Comparison of ENCODE assay signal across 8 cellular contexts in genomic region chr11:65422633-65423515, GRCh38. TPM values are rescaled to one million over a fixed set of nuclear protein-coding genes. Genes with fewer than 3 reads are reported as not detected.
DNase-seq lines count a peak whose midpoint lies in the region; ATAC-seq and TF ChIP-seq lines count a peak whose summit lies in the region.

NEAT1 (plus strand) TSS chr11:65422798.

- H3K4me3 ChIP-seq in GM06990 (replicated peaks; ENCODE audit: low read depth, low read length) (peak within 1 kb of the TSS; percentile 74), LNCaP clone FGC (ENCODE audit: low read depth, low read length) (peak within 1 kb of the TSS; percentile 86), adrenal gland (peak within 1 kb of the TSS; percentile 64 to 84 (median 82)), heart right ventricle (peak within 1 kb of the TSS; percentile 61 to 99 (median 90)), upper lobe of left lung (peak within 1 kb of the TSS; percentile 66 to 93 (median 74))

- peaks cover 78% of the 10 kb centered on the region for H3K4me1 Mint-ChIP-seq in progenitor cell of endocrine pancreas (ENCODE audit: low read depth)

- peaks cover 39 to 53% of the 10 kb centered on the region in 2 donors for H3K4me1 ChIP-seq in adrenal gland (replicated peaks in 1 of 2)
- H3K4me1 ChIP-seq in heart right ventricle: peaks cover 19 to 57% (median 51%) of the 10 kb centered on the region in 9 donors
- peaks cover 24 to 50% (median 34%) of the 10 kb centered on the region in 4 donors for H3K4me1 ChIP-seq in upper lobe of left lung

- TF ChIP-seq POLR2A in adrenal gland (IDR thresholded peaks at IDR 0.05) (peak in 1 of 2 donors; percentile 100), upper lobe of left lung (IDR thresholded peaks at IDR 0.05) (peak; percentile 99 to 100 (median 100))

- peak within 1 kb of the TSS; percentile 99 for H3K27ac Mint-ChIP-seq in progenitor cell of endocrine pancreas

- H3K27me3 ChIP-seq in GM06990 (replicated peaks; ENCODE audit: control insufficient read depth, insufficient read depth, low read length) (no peaks in the 10 kb centered on the region), adrenal gland (no peaks in the 10 kb centered on the region), heart right ventricle (no peaks in the 10 kb centered on the region), upper lobe of left lung (no peaks in the 10 kb centered on the region)

- H3K27ac ChIP-seq in adrenal gland (peak within 1 kb of the TSS; percentile 91 to 100 (median 100)), heart right ventricle (peak within 1 kb of the TSS; percentile 99 to 100 (median 100)), upper lobe of left lung (peak within 1 kb of the TSS; percentile 97 to 100 (median 100))

- H3K36me3 Mint-ChIP-seq in progenitor cell of endocrine pancreas (ENCODE audit: insufficient read depth): no peaks in the 10 kb centered on the region

- WGBS in adrenal gland, 4 donors: 3 to 14% (median 8%) methylated on average over 33 to 40 of the region's 40 CpGs
- WGBS in heart right ventricle, 2 donors: 1% methylated on average over 40 of the region's 40 CpGs
- 1% methylated on average over 24 to 31 of the region's 40 CpGs for WGBS in upper lobe of left lung, 2 donors

- peak within 1 kb of the TSS; percentile 68 for H3K4me3 Mint-ChIP-seq in progenitor cell of endocrine pancreas (ENCODE audit: low read depth)

- peak; percentile 93 for DNase-seq in GM06990 (ENCODE audit: extremely low read depth, insufficient read length)
- peak; percentile 75 for DNase-seq in LNCaP clone FGC (ENCODE audit: low read depth)
- DNase-seq in adrenal gland: peak; percentile 97 to 99 (median 98)
- peak; percentile 95 to 99 for DNase-seq in heart right ventricle
- peak; percentile 67 for DNase-seq in progenitor cell of endocrine pancreas (ENCODE audit: low spot score, unreplicated experiment)
- DNase-seq in upper lobe of left lung: peak; percentile 89 to 95

- H3K36me3 ChIP-seq in GM06990 (ENCODE audit: control insufficient read depth, insufficient read depth, low read length) (no peaks in the 10 kb centered on the region; the same call in 1 of the 2 replicates), adrenal gland (replicated peaks in 1 of 2) (peaks cover 0 to 39% of the 10 kb centered on the region in 2 donors), heart right ventricle (peaks cover 0 to 46% (median 27%) of the 10 kb centered on the region in 9 donors), upper lobe of left lung (peaks cover 0 to 43% (median 8%) of the 10 kb centered on the region in 4 donors)

- H3K27me3 Mint-ChIP-seq in progenitor cell of endocrine pancreas: no peaks in the 10 kb centered on the region

- intact Hi-C loops in T-helper 1 cell treated with Interleukin-12 subunit alpha and Interleukin-12 subunit beta and Interleukin-4 antibody, amounts not matched to agents 30 ng/mL and 1 ng/mL, for 36 hours (cut with micrococcal nuclease): loop anchor here (1.0 to 2.0 kb wide), 2 partner anchors 74 to 148 kb away; partner anchors contain the start of gene ZNRD2
- intact Hi-C loops in adrenal gland (cut with DNase I) (loop anchor here in 1 of 2 donors (5.0 kb wide), 1 partner anchor 74 kb away; the partner anchor contains the start of gene MALAT1), heart right ventricle (cut with DNase I) (loop anchor here in 2 of 10 donors (2.0 to 5.0 kb wide), 3 partner anchors 48 to 79 kb away; no protein-coding TSS in a partner anchor)

- H3K9me3 Mint-ChIP-seq in progenitor cell of endocrine pancreas (ENCODE audit: low read depth): no peaks in the 10 kb centered on the region

- H3K9me3 ChIP-seq in adrenal gland (replicated peaks in 1 of 3) (no peaks in the 10 kb centered on the region), heart right ventricle (no peaks in the 10 kb centered on the region), upper lobe of left lung (no peaks in the 10 kb centered on the region)

- peak; percentile 16 to 40 (median 32) for ATAC-seq in heart right ventricle
- peak; percentile 24 to 48 for ATAC-seq in upper lobe of left lung (ENCODE audit: low FRiP score in 2 of 2)
- no peak for ATAC-seq in HG02884 (IDR thresholded peaks at IDR 0.05; ENCODE audit: unreplicated experiment)

- TF ChIP-seq CTCF in GM06990 (IDR thresholded peaks at IDR 0.05; ENCODE audit: insufficient read depth, low read length, poor library complexity, severe bottlenecking) (no peak), LNCaP clone FGC (IDR thresholded peaks at IDR 0.05; ENCODE audit: control insufficient read depth, extremely low read depth, insufficient read depth) (no peak), adrenal gland (IDR thresholded peaks at IDR 0.05) (peak in 2 of 6 experiments; percentile 15 to 16), heart right ventricle (IDR thresholded peaks at IDR 0.05) (no peak), progenitor cell of endocrine pancreas (IDR thresholded peaks at IDR 0.05; ENCODE audit: unreplicated experiment) (no peak), upper lobe of left lung (IDR thresholded peaks at IDR 0.05) (peak in 1 of 6 experiments; percentile 35)

- peak in 2 of 4 donors; percentile 72 to 99 for TF ChIP-seq EP300 in upper lobe of left lung (IDR thresholded peaks at IDR 0.05)

RNA-seq across cellular contexts. Expression of gene NEAT1, which starts in this region (rescaled TPM):
- total RNA-seq in T-helper 1 cell treated with Interleukin-12 subunit alpha and Interleukin-12 subunit beta and Interleukin-4 antibody, amounts not matched to agents 30 ng/mL and 1 ng/mL, for 36 hours: 1,002 TPM in 2 replicates
- total RNA-seq in adrenal gland (1,000 to 10,000 TPM in 3 of 8 donors, 100 to 1,000 TPM in 4, 10 to 100 TPM in 1; 64.3 to 1,661 (median 335) TPM), heart right ventricle (100 to 1,000 TPM; 284 to 808 (median 432) TPM), progenitor cell of endocrine pancreas (78.8 and 99.9 TPM in 2 replicates), upper lobe of left lung (1,000 to 10,000 TPM in 3 of 6 donors, 100 to 1,000 TPM in 3; 245 to 3,084 (median 1,019) TPM)
- polyA plus RNA-seq in adrenal gland (1,000 to 10,000 TPM in 2 of 3 donors, 100 to 1,000 TPM in 1; 216 to 6,838 (median 2,645) TPM), heart right ventricle (1,000 to 10,000 TPM in 1 of 2 donors, 100 to 1,000 TPM in 1; 103 to 1,899 TPM)
